8 cellular contexts compared by ENCODE assay signal in genomic region chr7:39465055-39465929, GRCh38.
A peak's percentile ranks its signal among the peaks of the same experiment; 100 is the strongest.
DNase-seq lines count a peak whose midpoint lies in the region; ATAC-seq and TF ChIP-seq lines count a peak whose summit lies in the region.

No MANE protein-coding gene starts in this region.

- H3K4me3 ChIP-seq in RWPE2 (ENCODE audit: severe bottlenecking) (no peak overlapping the region), breast epithelium (peak overlapping the region in 1 of 3 donors; percentile 32)

- ATAC-seq in GM21447 (IDR thresholded peaks at IDR 0.05; ENCODE audit: unreplicated experiment) (peak; percentile 80), RWPE2 (ENCODE audit: low read depth) (peak; percentile 93)

- H3K27me3 ChIP-seq in RWPE2 (ENCODE audit: insufficient read depth, poor library complexity, severe bottlenecking) (peaks cover 9% of the 10 kb centered on the region), breast epithelium (no peaks in the 10 kb centered on the region)

- H3K36me3 ChIP-seq in RWPE2 (ENCODE audit: low read depth), result no peaks in the 10 kb centered on the region
- no peaks in the 10 kb centered on the region for H3K36me3 ChIP-seq in breast epithelium

- H3K27ac ChIP-seq in RWPE2 (ENCODE audit: poor library complexity, severe bottlenecking) (no peak overlapping the region), breast epithelium (no peak overlapping the region)

- intact Hi-C loops in breast epithelium (cut with DNase I; ENCODE audit: low total_unique reads), result no loop called here

- TF ChIP-seq CTCF in RWPE2 (IDR thresholded peaks at IDR 0.05; ENCODE audit: poor library complexity, severe bottlenecking) (peak; percentile 92), breast epithelium (IDR thresholded peaks at IDR 0.05) (peak in 2 of 3 donors; percentile 64 to 66)

- H3K4me1 ChIP-seq in RWPE2 (ENCODE audit: insufficient read depth, poor library complexity, severe bottlenecking) (no peaks in the 10 kb centered on the region), breast epithelium (no peaks in the 10 kb centered on the region)

- no peak for TF ChIP-seq POLR2A in breast epithelium (IDR thresholded peaks at IDR 0.05)

- no peaks in the 10 kb centered on the region for H3K9me3 ChIP-seq in RWPE2 (ENCODE audit: severe bottlenecking)
- H3K9me3 ChIP-seq in breast epithelium, result no peaks in the 10 kb centered on the region

- DNase-seq in SIG-M5 treated with dmso at 0.1 percent for 504 hours (lab: John Stamatoyannopoulos, UW; ENCODE audit: unreplicated experiment) (peak; percentile 53), SIG-M5 (lab: John Stamatoyannopoulos, UW) (no peak), HuH-7 (ENCODE audit: low spot score) (peak; percentile 64), RWPE2 (ENCODE audit: low spot score) (no peak), breast epithelium (ENCODE audit: low spot score in 2 of 2) (peak in 1 of 2 donors; percentile 30), kidney glomerular epithelial cell (lab: John Stamatoyannopoulos, UW) (peak; percentile 69)
- peak; percentile 40 for DNase-seq in stimulated activated CD8-positive, alpha-beta memory T cell treated with anti-CD3 and anti-CD28 coated beads, Interleukin-4, amount 100 ng/mL, for 48 hours

Comparison
In these comparisons a context has a peak if more than half of its experiments do, and no peak if none do; other contexts are left out.
1. DNase-seq: peak in SIG-M5 treated with dmso at 0.1 percent for 504 hours (single experiment), HuH-7 (single experiment), kidney glomerular epithelial cell (single experiment) and stimulated activated CD8-positive, alpha-beta memory T cell treated with anti-CD3 and anti-CD28 coated beads, Interleukin-4, amount 100 ng/mL, for 48 hours (single experiment); none in SIG-M5 (single experiment) and RWPE2 (single experiment).